Comparison of ENCODE assay signal across 29 cellular contexts in the genomic region with DNA sequence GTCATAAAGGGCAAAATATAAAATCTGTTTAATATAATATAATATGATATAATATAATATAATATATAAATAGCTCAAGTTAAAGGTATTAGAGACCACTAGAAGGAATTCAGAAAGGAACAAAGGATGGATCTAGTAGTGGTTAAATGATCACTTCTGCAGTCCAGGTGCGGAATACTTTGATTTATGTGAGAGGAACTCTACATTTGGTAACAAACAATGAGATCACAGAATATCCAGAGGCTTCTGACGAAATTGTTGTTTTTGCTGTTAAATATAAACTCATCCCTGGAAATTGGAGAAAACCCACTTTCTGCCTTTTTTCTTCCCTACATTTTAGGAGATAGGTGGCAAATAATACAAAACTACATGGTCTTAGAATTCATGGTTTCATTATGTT.
"Had no signal": no experiment of that assay in that cellular context is flagged by ENCODE, and none has a peak within 500 bp of the region (broad histone marks: within the 10 kb centered on the region; RNA-seq: fewer than 3 reads in every experiment).

No MANE protein-coding gene starts in this region.

- ATAC-seq: left colon; lower lobe of right lung; natural killer cell; sciatic nerve; stimulated activated naive B cell treated with anti-CD40 and anti-IgM and Interleukin-4, amounts not matched to agents 10 μg/mL and 1 μg/mL and 100 μg/mL, for 72 hours; stimulated activated naive CD8-positive, alpha-beta T cell treated with anti-CD3 and anti-CD28 coated beads, Interleukin-15, Interleukin-2, amounts not matched to agents 100 U/mL and 50 U/mL, for 24 hours had no signal

- H3K27me3 ChIP-seq: neural progenitor cell, neutrophil, right atrium auricular region, spleen, stomach, testis, thyroid gland, transverse colon, upper lobe of left lung, vagina had no signal

- H3K4me3 ChIP-seq: lower lobe of right lung, neural progenitor cell, right atrium auricular region, skin epidermis, spleen, stomach, testis, thyroid gland, transverse colon, upper lobe of left lung, vagina had no signal

- H3K9me3 Mint-ChIP-seq: immature natural killer cell; natural killer cell; stimulated activated naive B cell treated with anti-CD40 and anti-IgM and Interleukin-4, amounts not matched to agents 10 μg/mL and 1 μg/mL and 100 μg/mL, for 72 hours had no signal

- H3K9me3 ChIP-seq: lower lobe of right lung, neutrophil, right atrium auricular region, spleen, stomach, testis, thyroid gland, transverse colon, upper lobe of left lung, vagina had no signal

- H3K4me3 Mint-ChIP-seq: immature natural killer cell; naive B cell; natural killer cell; nephron progenitor cell; neural progenitor cell; stimulated activated naive B cell treated with anti-CD40 and anti-IgM and Interleukin-4, amounts not matched to agents 10 μg/mL and 1 μg/mL and 100 μg/mL, for 72 hours had no signal

- H3K27ac Mint-ChIP-seq: natural killer cell; nephron progenitor cell; neural progenitor cell; stimulated activated naive B cell treated with anti-CD40 and anti-IgM and Interleukin-4, amounts not matched to agents 10 μg/mL and 1 μg/mL and 100 μg/mL, for 72 hours had no signal

- H3K4me1 Mint-ChIP-seq: nephron progenitor cell, neural progenitor cell had no signal

- H3K27ac ChIP-seq: lower lobe of right lung, neural progenitor cell, neutrophil, parathyroid adenoma, right atrium auricular region, skin epidermis, spleen, stomach, testis, thyroid gland, transverse colon, upper lobe of left lung, vagina had no signal

- H3K27me3 Mint-ChIP-seq: naive B cell; stimulated activated naive B cell treated with anti-CD40 and anti-IgM and Interleukin-4, amounts not matched to agents 10 μg/mL and 1 μg/mL and 100 μg/mL, for 72 hours had no signal

- DNase-seq: hypothalamus; immature natural killer cell; kidney; left colon; left ventricle myocardium superior; lower lobe of right lung; mammary epithelial cell; mesenchymal stem cell; naive B cell; natural killer cell; nephron progenitor cell; occipital lobe; spleen; stimulated activated CD4-positive, alpha-beta T cell treated with anti-CD3 and anti-CD28 coated beads, Interleukin-4, amount 100 ng/mL, for 4 hours; stimulated activated CD8-positive, alpha-beta memory T cell treated with anti-CD3 and anti-CD28 coated beads, Interleukin-4, amount 100 ng/mL, for 48 hours; stimulated activated naive B cell treated with anti-CD40 and anti-IgM and Interleukin-4, amounts not matched to agents 10 μg/mL and 1 μg/mL and 100 μg/mL, for 72 hours; stimulated activated naive CD8-positive, alpha-beta T cell treated with anti-CD3 and anti-CD28 coated beads, Interleukin-15, Interleukin-2, amounts not matched to agents 100 U/mL and 50 U/mL, for 24 hours; stomach; testis; thyroid gland; transverse colon; upper lobe of left lung had no signal
